Comparison of ENCODE assay signal across 31 cellular contexts in the genomic region with DNA sequence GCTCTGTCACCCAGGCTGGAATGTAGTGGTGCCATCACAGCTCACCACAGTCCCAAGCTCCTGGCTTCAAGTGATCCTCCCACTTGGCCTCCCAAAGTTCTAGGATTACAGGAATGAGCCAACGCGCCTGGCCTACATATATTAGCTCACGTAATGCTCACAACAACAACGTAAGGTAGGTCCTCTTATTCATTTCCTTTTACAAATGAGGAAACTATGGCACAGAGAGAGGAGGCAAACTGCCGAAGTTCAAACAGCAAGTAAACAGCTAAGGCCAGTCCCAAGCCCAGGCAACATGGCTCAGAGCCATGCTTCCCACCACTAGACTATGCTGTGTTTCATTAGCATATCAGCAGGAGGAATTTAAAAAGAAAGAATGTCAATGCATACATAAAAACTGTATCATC.
DNase-seq lines count a peak whose midpoint lies in the region; ATAC-seq, FAIRE-seq and TF ChIP-seq lines count a peak whose summit lies in the region.
"Had no signal": no experiment of that assay in that cellular context is flagged by ENCODE, and none has a peak within 500 bp of the region (broad histone marks: within the 10 kb centered on the region; RNA-seq: fewer than 3 reads in every experiment).

No MANE protein-coding gene starts in this region.

- FAIRE-seq in RCC 7860 (lab: Jason Lieb, UNC), result peak; percentile 83
- FAIRE-seq: GM12891 had no signal

- 48 to 55% methylated on average over 5 of the region's 5 CpGs for WGBS in esophagus, 2 donors

- intact Hi-C loops in Calu3 (cut with micrococcal nuclease; ENCODE audit: unreplicated experiment) (loop anchor here (5.0 kb wide), 1 partner anchor 52 kb away; no protein-coding TSS in a partner anchor), A673 (cut with micrococcal nuclease; ENCODE audit: unreplicated experiment) (no loop called here)
- intact Hi-C loops in CD8-positive, alpha-beta T cell (cut with DNase I, micrococcal nuclease), result no loop called here

- H3K9me3 ChIP-seq in esophagus (ENCODE audit: control insufficient read depth in 2 of 2, insufficient read depth in 1 of 2, low read depth in 1 of 2, low read length in 1 of 2) (no peaks in the 10 kb centered on the region), A673 (ENCODE audit: low read depth, low read length, poor library complexity, severe bottlenecking) (no peaks in the 10 kb centered on the region)
- no peaks in the 10 kb centered on the region for H3K9me3 ChIP-seq in CD8-positive, alpha-beta T cell (ENCODE audit: low read length)
- H3K9me3 ChIP-seq: body of pancreas, left lung, stomach, tibial artery had no signal

- H3K4me3 Mint-ChIP-seq in Calu3 (ENCODE audit: low read depth, unreplicated experiment), result peak overlapping the region; percentile 32
- no peak overlapping the region for H3K4me3 Mint-ChIP-seq in immature natural killer cell
- no peak overlapping the region for H3K4me3 Mint-ChIP-seq in CD8-positive, alpha-beta T cell
- H3K4me3 Mint-ChIP-seq: activated B cell treated with CpG ODN at 0.5 μM for 24 hours; activated CD8-positive, alpha-beta memory T cell treated with anti-CD3 and anti-CD28 coated beads, Interleukin-2, amount 10 ng/mL, durations not matched to agents 7 days and 5 days; mesothelial cell of epicardium; natural killer cell; T-helper 2 cell treated with Interferon-gamma antibody and Interleukin-4, amounts not matched to agents 5 μg/mL and 100 μg/mL, for 36 hours had no signal

- no peak for DNase-seq in Calu3
- DNase-seq in RCC 7860 (ENCODE audit: low spot score), result peak; percentile 22
- peak; percentile 7 for DNase-seq in myocyte (ENCODE audit: low read depth)
- no peak for DNase-seq in immature natural killer cell
- no peak for DNase-seq in A673 (ENCODE audit: low spot score)
- DNase-seq in CD8-positive, alpha-beta T cell, result no peak
- no peak for DNase-seq in AG20443 (ENCODE audit: low spot score)
- DNase-seq: activated B cell treated with CpG ODN at 0.5 μM for 24 hours; activated CD4-positive, alpha-beta T cell treated with anti-CD3 and anti-CD28 coated beads, Interleukin-2, amount 50 U/mL, for 1 hour; activated CD8-positive, alpha-beta memory T cell treated with anti-CD3 and anti-CD28 coated beads, Interleukin-2, amount 10 ng/mL, durations not matched to agents 7 days and 5 days; activated naive CD4-positive, alpha-beta T cell treated with Interleukin-2 at 50 U/mL for 16 hours; activated T-cell treated with anti-CD3 and anti-CD28 coated beads, Interleukin-2, amount 50 U/mL, for 48 hours; body of pancreas; C1 segment of cervical spinal cord; EL; foreskin fibroblast; left lung; natural killer cell; NCI-H1105; NCI-H1930; NCI-H526; NK-92 treated with Interleukin-12 subunit alpha and Interleukin-12 subunit beta, amount 100 ng/mL, for 24 hours; PC-9; Right ventricle myocardium superior; stimulated activated CD4-positive, alpha-beta T cell treated with anti-CD3 and anti-CD28 coated beads, Interleukin-2, amount 100 ng/mL, for 24 hours; stomach; tibial artery had no signal

- CTCF ChIA-PET in Calu3 (lab: Charles Lee) (interaction anchor here (1.6 to 2.7 kb wide), 2 partner anchors 10 to 12 kb away, joined by 8 to 13 read pairs; no protein-coding TSS in a partner anchor), A673 (lab: Charles Lee) (no interaction called here)
- CTCF ChIA-PET in CD8-positive, alpha-beta T cell (lab: Charles Lee), result interaction anchor here (0.9 kb wide), 1 partner anchor 10 kb away, joined by 3 read pairs; no protein-coding TSS in a partner anchor

- H3K4me1 ChIP-seq in esophagus (ENCODE audit: control insufficient read depth in 2 of 2, insufficient read depth in 2 of 2, low read length in 1 of 2), result peaks cover 0 to 4% of the 10 kb centered on the region in 2 donors
- H3K4me1 ChIP-seq in A673 (ENCODE audit: insufficient read depth, low read length, poor library complexity, severe bottlenecking), result peaks cover 9% of the 10 kb centered on the region
- H3K4me1 ChIP-seq in CD8-positive, alpha-beta T cell (ENCODE audit: insufficient read depth, low read length), result no peaks in the 10 kb centered on the region
- H3K4me1 ChIP-seq: body of pancreas, left lung, tibial artery had no signal

- H3K27ac ChIP-seq in esophagus (ENCODE audit: low read depth in 2 of 2, low read length in 1 of 2) (peak overlapping the region; percentile 2 to 64), A673 (ENCODE audit: low read depth, low read length, poor library complexity, severe bottlenecking) (no peak overlapping the region)
- no peak overlapping the region for H3K27ac ChIP-seq in CD8-positive, alpha-beta T cell (ENCODE audit: low read depth, low read length)
- H3K27ac ChIP-seq: left lung, PC-9, tibial artery had no signal

- TF ChIP-seq CTCF in Calu3 (IDR thresholded peaks at IDR 0.05; ENCODE audit: unreplicated experiment), result no peak
- TF ChIP-seq CTCF in A673 (conservative IDR thresholded peaks at IDR 0.05; ENCODE audit: low read depth, low read length), result no peak
- no peak for TF ChIP-seq CTCF in CD8-positive, alpha-beta T cell (IDR thresholded peaks at IDR 0.05)

- H3K9me3 Mint-ChIP-seq in Calu3 (ENCODE audit: low read depth, unreplicated experiment), result no peaks in the 10 kb centered on the region
- no peaks in the 10 kb centered on the region for H3K9me3 Mint-ChIP-seq in immature natural killer cell
- peaks cover under 1% of the 10 kb centered on the region for H3K9me3 Mint-ChIP-seq in CD8-positive, alpha-beta T cell
- H3K9me3 Mint-ChIP-seq: natural killer cell; T-helper 2 cell treated with Interferon-gamma antibody and Interleukin-4, amounts not matched to agents 5 μg/mL and 100 μg/mL, for 36 hours had no signal

- H3K36me3 Mint-ChIP-seq in Calu3 (ENCODE audit: insufficient read depth, unreplicated experiment) (peaks cover 10% of the 10 kb centered on the region), immature natural killer cell (peaks cover 1 to 10% (median 4%) of the 10 kb centered on the region in 3 donors)
- peaks cover 3% of the 10 kb centered on the region for H3K36me3 Mint-ChIP-seq in CD8-positive, alpha-beta T cell
- H3K36me3 Mint-ChIP-seq: activated CD8-positive, alpha-beta memory T cell treated with anti-CD3 and anti-CD28 coated beads, Interleukin-2, amount 10 ng/mL, durations not matched to agents 7 days and 5 days; mesothelial cell of epicardium; natural killer cell had no signal

- no peak for ATAC-seq in CD8-positive, alpha-beta T cell
- ATAC-seq: activated CD8-positive, alpha-beta memory T cell treated with anti-CD3 and anti-CD28 coated beads, Interleukin-2, amount 10 ng/mL, durations not matched to agents 7 days and 5 days; body of pancreas; left lung; natural killer cell had no signal

- peak overlapping the region; percentile 39 for H3K27ac Mint-ChIP-seq in Calu3 (ENCODE audit: unreplicated experiment)
- no peak overlapping the region for H3K27ac Mint-ChIP-seq in immature natural killer cell
- H3K27ac Mint-ChIP-seq in CD8-positive, alpha-beta T cell, result no peak overlapping the region
- H3K27ac Mint-ChIP-seq: activated B cell treated with CpG ODN at 0.5 μM for 24 hours; activated CD8-positive, alpha-beta memory T cell treated with anti-CD3 and anti-CD28 coated beads, Interleukin-2, amount 10 ng/mL, durations not matched to agents 7 days and 5 days; mesothelial cell of epicardium; natural killer cell; T-helper 2 cell treated with Interferon-gamma antibody and Interleukin-4, amounts not matched to agents 5 μg/mL and 100 μg/mL, for 36 hours had no signal

- H3K36me3 ChIP-seq in esophagus (ENCODE audit: control insufficient read depth in 2 of 2, insufficient read depth in 2 of 2, low read length in 1 of 2), result no peaks in the 10 kb centered on the region
- no peaks in the 10 kb centered on the region for H3K36me3 ChIP-seq in A673 (ENCODE audit: insufficient read depth, low read length, poor library complexity, severe bottlenecking)
- H3K36me3 ChIP-seq in CD8-positive, alpha-beta T cell (ENCODE audit: insufficient read depth, low read length), result no peaks in the 10 kb centered on the region
- H3K36me3 ChIP-seq: left lung, stomach, tibial artery had no signal

- no TSS peak for BruUV-seq in Calu3 (replicated peaks; lab: Mats Ljungman, UMichigan)
- BruUV-seq in A673 (replicated peaks; lab: Mats Ljungman, UMichigan), result no TSS peak

- H3K4me1 Mint-ChIP-seq in Calu3 (ENCODE audit: low read depth, unreplicated experiment) (peaks cover 21% of the 10 kb centered on the region), immature natural killer cell (peaks cover 0 to 4% of the 10 kb centered on the region in 2 donors)
- H3K4me1 Mint-ChIP-seq in CD8-positive, alpha-beta T cell (ENCODE audit: low read depth), result no peaks in the 10 kb centered on the region
- H3K4me1 Mint-ChIP-seq: activated B cell treated with CpG ODN at 0.5 μM for 24 hours; activated CD8-positive, alpha-beta memory T cell treated with anti-CD3 and anti-CD28 coated beads, Interleukin-2, amount 10 ng/mL, durations not matched to agents 7 days and 5 days had no signal

- no peaks in the 10 kb centered on the region for H3K27me3 ChIP-seq in esophagus (ENCODE audit: control insufficient read depth in 1 of 2, insufficient read depth in 2 of 2, low read length in 2 of 2)
- H3K27me3 ChIP-seq in A673 (replicated peaks; ENCODE audit: insufficient read depth, low read depth, low read length, poor library complexity), result no peaks in the 10 kb centered on the region
- H3K27me3 ChIP-seq in CD8-positive, alpha-beta T cell (ENCODE audit: insufficient read depth, low read length), result no peaks in the 10 kb centered on the region
- H3K27me3 ChIP-seq: body of pancreas, left lung, stomach, tibial artery had no signal

- POLR2A ChIA-PET in A673 (lab: Charles Lee; ENCODE audit: low non-redundant PET), result no interaction called here
- POLR2A ChIA-PET in CD8-positive, alpha-beta T cell (lab: Charles Lee), result no interaction called here

- no peaks in the 10 kb centered on the region for H3K27me3 Mint-ChIP-seq in Calu3 (ENCODE audit: unreplicated experiment)
- no peaks in the 10 kb centered on the region for H3K27me3 Mint-ChIP-seq in immature natural killer cell (ENCODE audit: low read depth in 3 of 3)
- no peaks in the 10 kb centered on the region for H3K27me3 Mint-ChIP-seq in CD8-positive, alpha-beta T cell (ENCODE audit: low read depth)
- H3K27me3 Mint-ChIP-seq: activated B cell treated with CpG ODN at 0.5 μM for 24 hours; activated CD8-positive, alpha-beta memory T cell treated with anti-CD3 and anti-CD28 coated beads, Interleukin-2, amount 10 ng/mL, durations not matched to agents 7 days and 5 days had no signal

- H3K4me3 ChIP-seq in esophagus (ENCODE audit: low read depth in 1 of 2, low read length in 2 of 2) (no peak overlapping the region), A673 (ENCODE audit: low read depth, low read length, poor library complexity, severe bottlenecking) (no peak overlapping the region)
- no peak overlapping the region for H3K4me3 ChIP-seq in CD8-positive, alpha-beta T cell (ENCODE audit: low read depth, low read length)
- H3K4me3 ChIP-seq: body of pancreas, left lung, PC-9, stomach, tibial artery had no signal

Comparison
In these comparisons a context has a peak if more than half of its experiments do, and no peak if none do; other contexts are left out.
1. DNase-seq: peak in RCC 7860 (single experiment) and myocyte (single experiment); none in Calu3 (single experiment), immature natural killer cell (0 of 3), A673 (single experiment), CD8-positive, alpha-beta T cell (0 of 7) and AG20443 (single experiment).
2. H3K27ac ChIP-seq: peak in esophagus (2 of 2); none in A673 (single experiment) and CD8-positive, alpha-beta T cell (single experiment).